Comparison of ENCODE assay signal across 8 cellular contexts in the genomic region with DNA sequence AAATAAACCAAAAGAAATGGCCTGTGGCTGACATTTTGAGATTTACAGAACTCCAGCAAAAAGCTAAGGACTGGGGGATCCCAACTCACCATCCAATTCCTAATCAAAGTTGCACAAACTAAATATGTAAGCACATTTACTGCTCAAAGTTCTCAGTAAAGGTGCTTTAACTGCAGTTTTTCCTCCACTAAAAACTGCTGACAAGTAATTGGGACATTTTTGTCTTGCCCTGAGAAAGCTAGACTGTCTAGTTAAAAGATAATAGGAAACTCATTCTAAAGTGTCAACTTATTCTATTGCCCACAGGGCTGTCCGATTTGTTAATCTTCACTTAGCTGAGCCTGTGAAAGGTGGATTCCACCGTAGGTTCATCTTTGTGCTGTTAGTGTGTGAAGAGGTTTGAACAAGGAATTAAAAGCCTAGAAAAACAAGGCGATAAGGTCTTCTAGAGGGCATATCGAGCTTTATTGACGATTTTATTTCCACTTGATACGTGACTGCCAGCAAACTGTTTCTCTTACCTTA. TPM values are rescaled to one million over a fixed set of nuclear protein-coding genes. Genes with fewer than 3 reads are reported as not detected.
A peak's percentile ranks its signal among the peaks of the same experiment; 100 is the strongest.
DNase-seq lines count a peak whose midpoint lies in the region; ATAC-seq and TF ChIP-seq lines count a peak whose summit lies in the region.

No MANE protein-coding gene starts in this region.

- H3K4me1 ChIP-seq in left lung = peaks cover 0 to 85% of the 10 kb centered on the region in 2 donors

- intact Hi-C loops in activated CD4-positive, alpha-beta T cell treated with anti-CD3 and anti-CD28 coated beads for 36 hours (cut with DNase I, micrococcal nuclease) = loop anchor here (1.0 to 5.0 kb wide), 4 partner anchors 57 to 91 kb away; no protein-coding TSS in a partner anchor
- intact Hi-C loops in left lung (cut with DNase I) = no loop called here

- no peak for DNase-seq in activated CD4-positive, alpha-beta T cell treated with anti-CD3 and anti-CD28 coated beads for 36 hours
- DNase-seq in activated CD4-positive, alpha-beta T cell treated with anti-CD3 and anti-CD28 coated beads for 4 hours = no peak
- DNase-seq in activated naive CD8-positive, alpha-beta T cell treated with anti-CD3 and anti-CD28 coated beads, Interleukin-2, amount 50 U/mL, for 24 hours = no peak
- DNase-seq in left lung (no peak), substantia nigra (lab: John Stamatoyannopoulos, UW) (no peak), NCI-H2029 (lab: John Stamatoyannopoulos, UW) (no peak)

- no peak for ATAC-seq in activated CD4-positive, alpha-beta T cell treated with anti-CD3 and anti-CD28 coated beads for 36 hours
- ATAC-seq in activated naive CD8-positive, alpha-beta T cell treated with anti-CD3 and anti-CD28 coated beads, Interleukin-2, amount 50 U/mL, for 24 hours = no peak
- no peak for ATAC-seq in left lung
- no peak for ATAC-seq in HG03045 (IDR thresholded peaks at IDR 0.05; ENCODE audit: unreplicated experiment)
- no peak for ATAC-seq in GM21390 (IDR thresholded peaks at IDR 0.05; ENCODE audit: unreplicated experiment)

- no peak for TF ChIP-seq CTCF in left lung (IDR thresholded peaks at IDR 0.05)

- peaks cover 13% of the 10 kb centered on the region for H3K27me3 Mint-ChIP-seq in activated CD4-positive, alpha-beta T cell treated with anti-CD3 and anti-CD28 coated beads for 36 hours
- no peaks in the 10 kb centered on the region for H3K27me3 Mint-ChIP-seq in activated naive CD8-positive, alpha-beta T cell treated with anti-CD3 and anti-CD28 coated beads, Interleukin-2, amount 50 U/mL, for 24 hours

- CTCF ChIA-PET in activated CD4-positive, alpha-beta T cell treated with anti-CD3 and anti-CD28 coated beads for 36 hours (lab: Charles Lee) = interaction anchor here (0.7 to 2.2 kb wide), 11 partner anchors 12 to 163 kb away, joined by 3 to 14 read pairs (median 5); no protein-coding TSS in a partner anchor

- H3K4me3 Mint-ChIP-seq in activated CD4-positive, alpha-beta T cell treated with anti-CD3 and anti-CD28 coated beads for 36 hours = peak overlapping the region; percentile 72
- peak overlapping the region; percentile 77 for H3K4me3 Mint-ChIP-seq in activated naive CD8-positive, alpha-beta T cell treated with anti-CD3 and anti-CD28 coated beads, Interleukin-2, amount 50 U/mL, for 24 hours

- H3K9me3 ChIP-seq in left lung = no peaks in the 10 kb centered on the region

- no peak overlapping the region for H3K27ac Mint-ChIP-seq in activated CD4-positive, alpha-beta T cell treated with anti-CD3 and anti-CD28 coated beads for 36 hours
- no peak overlapping the region for H3K27ac Mint-ChIP-seq in activated naive CD8-positive, alpha-beta T cell treated with anti-CD3 and anti-CD28 coated beads, Interleukin-2, amount 50 U/mL, for 24 hours

- H3K9me3 Mint-ChIP-seq in activated CD4-positive, alpha-beta T cell treated with anti-CD3 and anti-CD28 coated beads for 36 hours (ENCODE audit: low read depth) = no peaks in the 10 kb centered on the region
- H3K9me3 Mint-ChIP-seq in activated naive CD8-positive, alpha-beta T cell treated with anti-CD3 and anti-CD28 coated beads, Interleukin-2, amount 50 U/mL, for 24 hours = no peaks in the 10 kb centered on the region

- no peaks in the 10 kb centered on the region for H3K36me3 Mint-ChIP-seq in activated CD4-positive, alpha-beta T cell treated with anti-CD3 and anti-CD28 coated beads for 36 hours (ENCODE audit: low read depth)
- no peaks in the 10 kb centered on the region for H3K36me3 Mint-ChIP-seq in activated naive CD8-positive, alpha-beta T cell treated with anti-CD3 and anti-CD28 coated beads, Interleukin-2, amount 50 U/mL, for 24 hours (ENCODE audit: low read depth)

- peak overlapping the region; percentile 46 to 60 for H3K4me3 ChIP-seq in left lung

- peaks cover 4% of the 10 kb centered on the region for H3K4me1 Mint-ChIP-seq in activated CD4-positive, alpha-beta T cell treated with anti-CD3 and anti-CD28 coated beads for 36 hours
- H3K4me1 Mint-ChIP-seq in activated naive CD8-positive, alpha-beta T cell treated with anti-CD3 and anti-CD28 coated beads, Interleukin-2, amount 50 U/mL, for 24 hours = peaks cover 20% of the 10 kb centered on the region

- no peaks in the 10 kb centered on the region for H3K36me3 ChIP-seq in left lung

- H3K27ac ChIP-seq in left lung (peak overlapping the region; percentile 83 to 99), substantia nigra (ENCODE audit: low read depth, low read length, poor library complexity, severe bottlenecking) (peak overlapping the region; percentile 58)

- peaks cover 0 to 23% of the 10 kb centered on the region in 2 donors for H3K27me3 ChIP-seq in left lung

- POLR2A ChIA-PET in activated CD4-positive, alpha-beta T cell treated with anti-CD3 and anti-CD28 coated beads for 36 hours (lab: Charles Lee) = no interaction called here

RNA-seq across cellular contexts. Expression of a gene that starts 1.0 kb away (rescaled TPM):
- 100 to 1,000 TPM; 100 to 125 TPM for total RNA-seq in activated CD4-positive, alpha-beta T cell treated with anti-CD3 and anti-CD28 coated beads for 36 hours
- 10 to 100 TPM; 40.6 to 95.9 TPM for total RNA-seq in left lung

RNA-seq across cellular contexts. Expression of a gene that starts 36.8 kb away (rescaled TPM):
- 10 to 100 TPM; 45.5 to 63.1 TPM for total RNA-seq in activated CD4-positive, alpha-beta T cell treated with anti-CD3 and anti-CD28 coated beads for 36 hours
- total RNA-seq in left lung = 10 to 100 TPM; 20.3 to 32.2 TPM

Comparison
In these comparisons a context has a peak if more than half of its experiments do, and no peak if none do; other contexts are left out.
1. intact Hi-C loops: an anchor here in activated CD4-positive, alpha-beta T cell treated with anti-CD3 and anti-CD28 coated beads for 36 hours (1.0 to 5.0 kb wide); none called in left lung.